In genomic region chr5:82434696-82435660, GRCh38 we compare ENCODE assay signal across 7 cellular contexts.
DNase-seq lines count a peak whose midpoint lies in the region; ATAC-seq and TF ChIP-seq lines count a peak whose summit lies in the region.
"Not testable (repeated sequence)": the region's sequence is repeated elsewhere in the genome, so short reads cannot be mapped to it uniquely, and the experiment has no call there.

No MANE protein-coding gene starts in this region.

- peak; percentile 47 for DNase-seq in DND-41
- DNase-seq in NCI-H748 treated with DMSO at 0.1 percent for 48 hours (lab: John Stamatoyannopoulos, UW) = peak; percentile 56
- DNase-seq in activated CD4-positive, alpha-beta T cell treated with anti-CD3 and anti-CD28 coated beads for 36 hours; central memory CD8-positive, alpha-beta T cell (ENCODE audit: low spot score in 2 of 2); stimulated activated effector memory CD8-positive, alpha-beta T cell treated with anti-CD3 and anti-CD28 coated beads, Interleukin-12 subunit alpha, Interleukin-12 subunit beta, amount 100 ng/mL, for 72 hours (ENCODE audit: low spot score in 2 of 2): not testable (repeated sequence)

- not testable (repeated sequence) for H3K27ac Mint-ChIP-seq in activated CD4-positive, alpha-beta T cell treated with anti-CD3 and anti-CD28 coated beads for 36 hours; central memory CD8-positive, alpha-beta T cell (ENCODE audit: low read depth)
- H3K27ac Mint-ChIP-seq in stimulated activated effector memory CD8-positive, alpha-beta T cell treated with anti-CD3 and anti-CD28 coated beads, Interleukin-12 subunit alpha, Interleukin-12 subunit beta, amount 100 ng/mL, for 72 hours = peak overlapping the region; percentile 23

- H3K36me3 ChIP-seq in DND-41 (ENCODE audit: insufficient read depth, low read length); HUES48 (ENCODE audit: control insufficient read depth, insufficient read depth, low read length); iPS-18a (ENCODE audit: control insufficient read depth, low read depth, low read length): not testable (repeated sequence)

- not testable (repeated sequence) for H3K27me3 ChIP-seq in DND-41 (ENCODE audit: insufficient read depth, low read length, poor library complexity); HUES48 (ENCODE audit: control insufficient read depth, insufficient read depth, low read length); iPS-18a (ENCODE audit: control insufficient read depth, insufficient read depth, low read length)

- TF ChIP-seq CTCF in DND-41 (IDR thresholded peaks at IDR 0.05; ENCODE audit: borderline replicate concordance, extremely low read depth, low read length, poor library complexity, severe bottlenecking) = not testable (repeated sequence)

- intact Hi-C loops in activated CD4-positive, alpha-beta T cell treated with anti-CD3 and anti-CD28 coated beads for 36 hours (cut with DNase I, micrococcal nuclease) = not testable (repeated sequence)

- H4K20me1 ChIP-seq in DND-41 (ENCODE audit: insufficient read depth, low read length) = not testable (repeated sequence)

- not testable (repeated sequence) for H2AFZ ChIP-seq in DND-41 (ENCODE audit: low read depth, low read length)

- H3K79me2 ChIP-seq in DND-41 (ENCODE audit: insufficient read depth, low read length) = not testable (repeated sequence)

- not testable (repeated sequence) for H3K9me3 Mint-ChIP-seq in activated CD4-positive, alpha-beta T cell treated with anti-CD3 and anti-CD28 coated beads for 36 hours (ENCODE audit: low read depth); central memory CD8-positive, alpha-beta T cell; stimulated activated effector memory CD8-positive, alpha-beta T cell treated with anti-CD3 and anti-CD28 coated beads, Interleukin-12 subunit alpha, Interleukin-12 subunit beta, amount 100 ng/mL, for 72 hours

- H3K9ac ChIP-seq in DND-41 (ENCODE audit: low read depth, low read length); HUES48 (ENCODE audit: low read depth, low read length): not testable (repeated sequence)
- H3K9ac ChIP-seq in iPS-18a (ENCODE audit: low read length) = peak overlapping the region; percentile 23

- POLR2A ChIA-PET in activated CD4-positive, alpha-beta T cell treated with anti-CD3 and anti-CD28 coated beads for 36 hours (lab: Charles Lee) = not testable (repeated sequence)

- not testable (repeated sequence) for H3K4me3 ChIP-seq in DND-41 (ENCODE audit: low read depth in 1 of 2, low read length in 2 of 2); iPS-18a (ENCODE audit: low read length)
- H3K4me3 ChIP-seq in HUES48 (ENCODE audit: low read depth, low read length) = peak overlapping the region; percentile 20; the same call in 1 of the 2 replicates

- not testable (repeated sequence) for H3K36me3 Mint-ChIP-seq in activated CD4-positive, alpha-beta T cell treated with anti-CD3 and anti-CD28 coated beads for 36 hours (ENCODE audit: low read depth); central memory CD8-positive, alpha-beta T cell (ENCODE audit: insufficient read depth); stimulated activated effector memory CD8-positive, alpha-beta T cell treated with anti-CD3 and anti-CD28 coated beads, Interleukin-12 subunit alpha, Interleukin-12 subunit beta, amount 100 ng/mL, for 72 hours

- not testable (repeated sequence) for H3K4me1 ChIP-seq in DND-41 (ENCODE audit: insufficient read depth, low read length); HUES48 (ENCODE audit: control insufficient read depth, insufficient read depth, low read length); iPS-18a (ENCODE audit: control insufficient read depth, low read depth, low read length)

- not testable (repeated sequence) for H3K27ac ChIP-seq in DND-41 (ENCODE audit: low read length)
- peak overlapping the region; percentile 12 for H3K27ac ChIP-seq in HUES48 (ENCODE audit: low read depth, low read length)
- H3K27ac ChIP-seq in iPS-18a (ENCODE audit: low read length) = peak overlapping the region; percentile 9

- CTCF ChIA-PET in activated CD4-positive, alpha-beta T cell treated with anti-CD3 and anti-CD28 coated beads for 36 hours (lab: Charles Lee) = not testable (repeated sequence)

- H3K4me3 Mint-ChIP-seq in activated CD4-positive, alpha-beta T cell treated with anti-CD3 and anti-CD28 coated beads for 36 hours = peak overlapping the region; percentile 50
- H3K4me3 Mint-ChIP-seq in central memory CD8-positive, alpha-beta T cell = peak overlapping the region; percentile 29
- H3K4me3 Mint-ChIP-seq in stimulated activated effector memory CD8-positive, alpha-beta T cell treated with anti-CD3 and anti-CD28 coated beads, Interleukin-12 subunit alpha, Interleukin-12 subunit beta, amount 100 ng/mL, for 72 hours = peak overlapping the region; percentile 39

- H3K4me2 ChIP-seq in DND-41 (ENCODE audit: insufficient read depth, low read length) = not testable (repeated sequence)

- H3K4me1 Mint-ChIP-seq in activated CD4-positive, alpha-beta T cell treated with anti-CD3 and anti-CD28 coated beads for 36 hours; central memory CD8-positive, alpha-beta T cell; stimulated activated effector memory CD8-positive, alpha-beta T cell treated with anti-CD3 and anti-CD28 coated beads, Interleukin-12 subunit alpha, Interleukin-12 subunit beta, amount 100 ng/mL, for 72 hours: not testable (repeated sequence)

- not testable (repeated sequence) for H3K27me3 Mint-ChIP-seq in activated CD4-positive, alpha-beta T cell treated with anti-CD3 and anti-CD28 coated beads for 36 hours
- H3K27me3 Mint-ChIP-seq in central memory CD8-positive, alpha-beta T cell = peaks cover 11% of the 10 kb centered on the region

- not testable (repeated sequence) for H3K9me3 ChIP-seq in DND-41 (ENCODE audit: insufficient read depth, low read length, severe bottlenecking); HUES48 (ENCODE audit: control insufficient read depth, insufficient read depth, low read length); iPS-18a (ENCODE audit: control insufficient read depth, low read depth, low read length)

- ATAC-seq in DND-41 (ENCODE audit: insufficient read depth, low read depth); activated CD4-positive, alpha-beta T cell treated with anti-CD3 and anti-CD28 coated beads for 36 hours; central memory CD8-positive, alpha-beta T cell (replicated peaks; ENCODE audit: extremely low read depth, poor library complexity, severe bottlenecking); stimulated activated effector memory CD8-positive, alpha-beta T cell treated with anti-CD3 and anti-CD28 coated beads, Interleukin-12 subunit alpha, Interleukin-12 subunit beta, amount 100 ng/mL, for 72 hours: not testable (repeated sequence)
